In genomic region chr1:236460103-236460502, GRCh38 we compare ENCODE assay signal across 29 cellular contexts.
DNase-seq lines count a peak whose midpoint lies in the region; ATAC-seq and TF ChIP-seq lines count a peak whose summit lies in the region.
"Had no signal": no experiment of that assay in that cellular context is flagged by ENCODE, and none has a peak within 500 bp of the region (broad histone marks: within the 10 kb centered on the region; RNA-seq: fewer than 3 reads in every experiment).

No MANE protein-coding gene starts in this region.

- no peak overlapping the region for H3K4me3 ChIP-seq in HEK293 (ENCODE audit: low read depth, low read length)
- H3K4me3 ChIP-seq: A549; BLaER1; BLaER1 treated with 17β-estradiol and CSF1 and Interleukin-3, amounts not matched to agents 10 nM and 100 nM had no signal

- H3K4me1 Mint-ChIP-seq in WTC11, result 0 out of 2 replicates have a peak, but pooled peaks cover 7% of the 10 kb centered on the region

- H3K27me3 Mint-ChIP-seq in WTC11 (ENCODE audit: low read depth), result no peaks in the 10 kb centered on the region

- no peaks in the 10 kb centered on the region for H3K9me3 ChIP-seq in HEK293 (ENCODE audit: control insufficient read depth, insufficient read depth, low read depth, low read length)
- H3K9me3 ChIP-seq: A549; BE2C; BLaER1; BLaER1 treated with 17β-estradiol and CSF1 and Interleukin-3, amounts not matched to agents 10 nM and 100 nM; Caco-2 had no signal

- H3K36me3 ChIP-seq in HEK293 (ENCODE audit: control insufficient read depth in 2 of 2, insufficient read depth in 1 of 2, low read length in 2 of 2), result no peaks in the 10 kb centered on the region
- H3K36me3 ChIP-seq: BE2C; BLaER1; BLaER1 treated with 17β-estradiol and CSF1 and Interleukin-3, amounts not matched to agents 10 nM and 100 nM had no signal

- POLR2A ChIA-PET in HEK293 (lab: Yijun Ruan, JAX) (no interaction called here), WTC11 (lab: Charles Lee) (no interaction called here)

- ATAC-seq in WTC11, result no peak
- ATAC-seq: A549; CD8-positive, alpha-beta T cell had no signal

- CTCF ChIA-PET in HEK293 (lab: Yijun Ruan, JAX) (interaction anchor here (0.6 to 0.7 kb wide), 3 partner anchors 9 to 120 kb away, joined by 3 to 5 read pairs (median 3); no protein-coding TSS in a partner anchor), WTC11 (lab: Charles Lee) (interaction anchor here (2.8 kb wide), 1 partner anchor 8 kb away, joined by 12 read pairs; no protein-coding TSS in a partner anchor)

- DNase-seq in WTC11 (ENCODE audit: low spot score), result no peak
- DNase-seq: 8988T; ACHN; AML-193; BE2C; C1 segment of cervical spinal cord; Caco-2; Calu3; CD4-positive, alpha-beta memory T cell; CD4-positive, alpha-beta T cell; CD4-positive, CD25-positive, alpha-beta regulatory T cell; CD8-positive, alpha-beta memory T cell; CD8-positive, alpha-beta T cell; COR-L47; DMS 273 treated with DMSO at 0.1 percent for 48 hours; DMS153; DMS53; DMS79; DMS79 treated with DMSO at 0.1 percent for 48 hours; DND-41; EL had no signal

- H3K4me1 ChIP-seq in HEK293 (ENCODE audit: control insufficient read depth, insufficient read depth, low read length), result no peaks in the 10 kb centered on the region
- H3K4me1 ChIP-seq: A549, BE2C, BLaER1, Caco-2 had no signal

- no peak overlapping the region for H3K27ac Mint-ChIP-seq in WTC11
- H3K27ac Mint-ChIP-seq: B cell; CD14-positive monocyte; CD4-positive, alpha-beta memory T cell; CD4-positive, alpha-beta T cell; CD4-positive, CD25-positive, alpha-beta regulatory T cell; CD8-positive, alpha-beta memory T cell; CD8-positive, alpha-beta T cell had no signal

- H3K4me3 Mint-ChIP-seq in WTC11, result no peak overlapping the region
- H3K4me3 Mint-ChIP-seq: B cell; CD14-positive monocyte; CD4-positive, alpha-beta memory T cell; CD4-positive, alpha-beta T cell; CD4-positive, CD25-positive, alpha-beta regulatory T cell; CD8-positive, alpha-beta memory T cell; CD8-positive, alpha-beta T cell had no signal

- no peaks in the 10 kb centered on the region for H3K36me3 Mint-ChIP-seq in WTC11
- H3K36me3 Mint-ChIP-seq: CD14-positive monocyte; CD8-positive, alpha-beta T cell had no signal

- no peaks in the 10 kb centered on the region for H3K9me3 Mint-ChIP-seq in WTC11
- H3K9me3 Mint-ChIP-seq: CD14-positive monocyte; CD4-positive, alpha-beta T cell; CD8-positive, alpha-beta memory T cell; CD8-positive, alpha-beta T cell had no signal

- no peak overlapping the region for H3K27ac ChIP-seq in HEK293 (ENCODE audit: extremely low read depth, low read depth, low read length)
- H3K27ac ChIP-seq: 22Rv1; A549; BLaER1; BLaER1 treated with 17β-estradiol and CSF1 and Interleukin-3, amounts not matched to agents 10 nM and 100 nM; C4-2B had no signal

- TF ChIP-seq CTCF in HEK293 (tag by site-specific recombination; IDR thresholded peaks at IDR 0.05), result no peak
- TF ChIP-seq CTCF in WTC11 (IDR thresholded peaks at IDR 0.05), result no peak

TF ChIP-seq in HEK293, 187 proteins besides CTCF, POLR2A, EP300 and RAD21 (continues in another document):
- no peak for TF ChIP-seq ZNF501 (tag by site-specific recombination; IDR thresholded peaks at IDR 0.05)
- TF ChIP-seq ZSCAN4 (tag by site-specific recombination; IDR thresholded peaks at IDR 0.05), result no peak
- TF ChIP-seq EGR2 (tag by site-specific recombination; IDR thresholded peaks at IDR 0.05; ENCODE audit: low read depth), result peak; percentile 58; the same call in 1 of the 2 replicates
- TF ChIP-seq HOXC10 (CRISPR knock-in tag; IDR thresholded peaks at IDR 0.05), result no peak
- peak; percentile 61 for TF ChIP-seq ZFHX2 (tag by site-specific recombination; conservative IDR thresholded peaks at IDR 0.05)
- TF ChIP-seq, protein P1, sequence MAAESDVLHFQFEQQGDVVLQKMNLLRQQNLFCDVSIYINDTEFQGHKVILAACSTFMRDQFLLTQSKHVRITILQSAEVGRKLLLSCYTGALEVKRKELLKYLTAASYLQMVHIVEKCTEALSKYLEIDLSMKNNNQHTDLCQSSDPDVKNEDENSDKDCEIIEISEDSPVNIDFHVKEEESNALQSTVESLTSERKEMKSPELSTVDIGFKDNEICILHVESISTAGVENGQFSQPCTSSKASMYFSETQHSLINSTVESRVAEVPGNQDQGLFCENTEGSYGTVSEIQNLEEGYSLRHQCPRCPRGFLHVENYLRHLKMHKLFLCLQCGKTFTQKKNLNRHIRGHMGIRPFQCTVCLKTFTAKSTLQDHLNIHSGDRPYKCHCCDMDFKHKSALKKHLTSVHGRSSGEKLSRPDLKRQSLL (tag by site-specific recombination; IDR thresholded peaks at IDR 0.05), result no peak
- peak; percentile 7 for TF ChIP-seq ZBTB26 (tag by site-specific recombination; optimal IDR thresholded peaks at IDR 0.05)
- no peak for TF ChIP-seq ZNF350 (tag by site-specific recombination; IDR thresholded peaks at IDR 0.05)
- no peak for TF ChIP-seq ZNF830 (tag by site-specific recombination; IDR thresholded peaks at IDR 0.05; ENCODE audit: low read depth)
- no peak for TF ChIP-seq ZNF510 (tag by site-specific recombination; IDR thresholded peaks at IDR 0.05; ENCODE audit: insufficient replicate concordance)
- TF ChIP-seq ZNF701 (tag by site-specific recombination; IDR thresholded peaks at IDR 0.05), result no peak

TF ChIP-seq in WTC11, 78 proteins besides CTCF, POLR2A, EP300 and RAD21 (continues in another document):
- TF ChIP-seq JUN (CRISPR knock-in tag; IDR thresholded peaks at IDR 0.05) (no peak), ZNF219 (CRISPR knock-in tag; IDR thresholded peaks at IDR 0.05; ENCODE audit: borderline replicate concordance) (no peak), ZNF121 (CRISPR knock-in tag; IDR thresholded peaks at IDR 0.05) (no peak), ATF2 (CRISPR knock-in tag; IDR thresholded peaks at IDR 0.05; ENCODE audit: borderline replicate concordance, low read depth) (no peak), GABPB1 (CRISPR knock-in tag; IDR thresholded peaks at IDR 0.05) (no peak), TEAD4 (CRISPR knock-in tag; IDR thresholded peaks at IDR 0.05) (no peak), MYBL2 (CRISPR knock-in tag; IDR thresholded peaks at IDR 0.05) (no peak), RORB (CRISPR knock-in tag; IDR thresholded peaks at IDR 0.05) (no peak), NR1H2 (CRISPR knock-in tag; IDR thresholded peaks at IDR 0.05) (no peak)
- TF ChIP-seq, protein P2, sequence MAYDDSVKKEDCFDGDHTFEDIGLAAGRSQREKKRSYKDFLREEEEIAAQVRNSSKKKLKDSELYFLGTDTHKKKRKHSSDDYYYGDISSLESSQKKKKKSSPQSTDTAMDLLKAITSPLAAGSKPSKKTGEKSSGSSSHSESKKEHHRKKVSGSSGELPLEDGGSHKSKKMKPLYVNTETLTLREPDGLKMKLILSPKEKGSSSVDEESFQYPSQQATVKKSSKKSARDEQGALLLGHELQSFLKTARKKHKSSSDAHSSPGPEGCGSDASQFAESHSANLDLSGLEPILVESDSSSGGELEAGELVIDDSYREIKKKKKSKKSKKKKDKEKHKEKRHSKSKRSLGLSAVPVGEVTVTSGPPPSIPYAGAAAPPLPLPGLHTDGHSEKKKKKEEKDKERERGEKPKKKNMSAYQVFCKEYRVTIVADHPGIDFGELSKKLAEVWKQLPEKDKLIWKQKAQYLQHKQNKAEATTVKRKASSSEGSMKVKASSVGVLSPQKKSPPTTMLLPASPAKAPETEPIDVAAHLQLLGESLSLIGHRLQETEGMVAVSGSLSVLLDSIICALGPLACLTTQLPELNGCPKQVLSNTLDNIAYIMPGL (CRISPR knock-in tag; IDR thresholded peaks at IDR 0.05), result no peak
- TF ChIP-seq, protein P3, sequence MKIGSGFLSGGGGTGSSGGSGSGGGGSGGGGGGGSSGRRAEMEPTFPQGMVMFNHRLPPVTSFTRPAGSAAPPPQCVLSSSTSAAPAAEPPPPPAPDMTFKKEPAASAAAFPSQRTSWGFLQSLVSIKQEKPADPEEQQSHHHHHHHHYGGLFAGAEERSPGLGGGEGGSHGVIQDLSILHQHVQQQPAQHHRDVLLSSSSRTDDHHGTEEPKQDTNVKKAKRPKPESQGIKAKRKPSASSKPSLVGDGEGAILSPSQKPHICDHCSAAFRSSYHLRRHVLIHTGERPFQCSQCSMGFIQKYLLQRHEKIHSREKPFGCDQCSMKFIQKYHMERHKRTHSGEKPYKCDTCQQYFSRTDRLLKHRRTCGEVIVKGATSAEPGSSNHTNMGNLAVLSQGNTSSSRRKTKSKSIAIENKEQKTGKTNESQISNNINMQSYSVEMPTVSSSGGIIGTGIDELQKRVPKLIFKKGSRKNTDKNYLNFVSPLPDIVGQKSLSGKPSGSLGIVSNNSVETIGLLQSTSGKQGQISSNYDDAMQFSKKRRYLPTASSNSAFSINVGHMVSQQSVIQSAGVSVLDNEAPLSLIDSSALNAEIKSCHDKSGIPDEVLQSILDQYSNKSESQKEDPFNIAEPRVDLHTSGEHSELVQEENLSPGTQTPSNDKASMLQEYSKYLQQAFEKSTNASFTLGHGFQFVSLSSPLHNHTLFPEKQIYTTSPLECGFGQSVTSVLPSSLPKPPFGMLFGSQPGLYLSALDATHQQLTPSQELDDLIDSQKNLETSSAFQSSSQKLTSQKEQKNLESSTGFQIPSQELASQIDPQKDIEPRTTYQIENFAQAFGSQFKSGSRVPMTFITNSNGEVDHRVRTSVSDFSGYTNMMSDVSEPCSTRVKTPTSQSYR (CRISPR knock-in tag; IDR thresholded peaks at IDR 0.05), result no peak
- TF ChIP-seq, protein P4, sequence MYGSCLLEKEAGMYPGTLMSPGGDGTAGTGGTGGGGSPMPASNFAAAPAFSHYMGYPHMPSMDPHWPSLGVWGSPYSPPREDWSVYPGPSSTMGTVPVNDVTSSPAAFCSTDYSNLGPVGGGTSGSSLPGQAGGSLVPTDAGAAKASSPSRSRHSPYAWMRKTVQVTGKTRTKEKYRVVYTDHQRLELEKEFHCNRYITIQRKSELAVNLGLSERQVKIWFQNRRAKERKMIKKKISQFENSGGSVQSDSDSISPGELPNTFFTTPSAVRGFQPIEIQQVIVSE (CRISPR knock-in tag; IDR thresholded peaks at IDR 0.05; ENCODE audit: borderline replicate concordance), result no peak

Comparison
In these comparisons a context has a peak if more than half of its experiments do, and no peak if none do; other contexts are left out.
1. Of the 8 proteins assayed by ChIP-seq in both HEK293 and WTC11: peak only in HEK293: ZNF121; only in WTC11: none; in both: none; in neither: 7.